ENCODE assay signal across 8 cellular contexts in genomic region chrX:55161581-55161980, GRCh38. TPM values are rescaled to one million over a fixed set of nuclear protein-coding genes. Genes with fewer than 3 reads are reported as not detected.
DNase-seq lines count a peak whose midpoint lies in the region; TF ChIP-seq lines count a peak whose summit lies in the region.

No MANE protein-coding gene starts in this region.

- DNase-seq in T-helper 1 cell, result no peak
- DNase-seq in activated CD4-positive, alpha-beta T cell treated with anti-CD3 and anti-CD28 coated beads, Interleukin-2, amount 10 ng/mL, durations not matched to agents 7 days and 5 days, result no peak
- DNase-seq in glomerular visceral epithelial cell (ENCODE audit: extremely low spot score), result peak; percentile 50
- no peak for DNase-seq in prostate gland (ENCODE audit: low spot score)
- DNase-seq in LoVo (ENCODE audit: low spot score), result no peak
- no peak for DNase-seq in NCI-H2107 treated with DMSO at 0.1 percent for 48 hours (lab: John Stamatoyannopoulos, UW; ENCODE audit: unreplicated experiment)
- DNase-seq in NK-92 (lab: John Stamatoyannopoulos, UW; ENCODE audit: unreplicated experiment), result no peak

- CTCF ChIA-PET in activated CD4-positive, alpha-beta T cell treated with anti-CD3 and anti-CD28 coated beads, Interleukin-2, amount 10 ng/mL, durations not matched to agents 7 days and 5 days (lab: Charles Lee), result interaction anchor here (0.6 to 0.7 kb wide), 2 partner anchors 46 to 521 kb away, joined by 3 to 4 read pairs; no protein-coding TSS in a partner anchor

- H3K27me3 Mint-ChIP-seq in T-helper 1 cell treated with Interleukin-12 subunit alpha and Interleukin-12 subunit beta and Interleukin-4 antibody, amounts not matched to agents 30 μg/mL and 1 μg/mL, for 36 hours (ENCODE audit: low read depth), result peaks cover 12% of the 10 kb centered on the region
- H3K27me3 Mint-ChIP-seq in activated CD4-positive, alpha-beta T cell treated with anti-CD3 and anti-CD28 coated beads, Interleukin-2, amount 10 ng/mL, durations not matched to agents 7 days and 5 days, result peaks cover 4% of the 10 kb centered on the region

- peak overlapping the region; percentile 38 to 48 for H3K4me3 ChIP-seq in prostate gland

- H3K27ac Mint-ChIP-seq in T-helper 1 cell treated with Interleukin-12 subunit alpha and Interleukin-12 subunit beta and Interleukin-4 antibody, amounts not matched to agents 30 μg/mL and 1 μg/mL, for 36 hours, result peak overlapping the region; percentile 92
- peak overlapping the region; percentile 93 for H3K27ac Mint-ChIP-seq in activated CD4-positive, alpha-beta T cell treated with anti-CD3 and anti-CD28 coated beads, Interleukin-2, amount 10 ng/mL, durations not matched to agents 7 days and 5 days

- POLR2A ChIA-PET in activated CD4-positive, alpha-beta T cell treated with anti-CD3 and anti-CD28 coated beads, Interleukin-2, amount 10 ng/mL, durations not matched to agents 7 days and 5 days (lab: Charles Lee), result interaction anchor here (0.6 kb wide), 1 partner anchor 522 kb away, joined by 3 read pairs; no protein-coding TSS in a partner anchor

- intact Hi-C loops in prostate gland (cut with DNase I), result no loop called here

- no peaks in the 10 kb centered on the region for H3K4me1 ChIP-seq in prostate gland (replicated peaks)

- H3K9me3 Mint-ChIP-seq in T-helper 1 cell treated with Interleukin-12 subunit alpha and Interleukin-12 subunit beta and Interleukin-4 antibody, amounts not matched to agents 30 μg/mL and 1 μg/mL, for 36 hours, result no peaks in the 10 kb centered on the region
- no peaks in the 10 kb centered on the region for H3K9me3 Mint-ChIP-seq in activated CD4-positive, alpha-beta T cell treated with anti-CD3 and anti-CD28 coated beads, Interleukin-2, amount 10 ng/mL, durations not matched to agents 7 days and 5 days

- H3K36me3 Mint-ChIP-seq in T-helper 1 cell treated with Interleukin-12 subunit alpha and Interleukin-12 subunit beta and Interleukin-4 antibody, amounts not matched to agents 30 μg/mL and 1 μg/mL, for 36 hours (ENCODE audit: low read depth), result no peaks in the 10 kb centered on the region
- H3K36me3 Mint-ChIP-seq in activated CD4-positive, alpha-beta T cell treated with anti-CD3 and anti-CD28 coated beads, Interleukin-2, amount 10 ng/mL, durations not matched to agents 7 days and 5 days (ENCODE audit: low read depth), result no peaks in the 10 kb centered on the region

- peaks cover 8% of the 10 kb centered on the region for H3K4me1 Mint-ChIP-seq in T-helper 1 cell treated with Interleukin-12 subunit alpha and Interleukin-12 subunit beta and Interleukin-4 antibody, amounts not matched to agents 30 μg/mL and 1 μg/mL, for 36 hours (ENCODE audit: low read depth)
- H3K4me1 Mint-ChIP-seq in activated CD4-positive, alpha-beta T cell treated with anti-CD3 and anti-CD28 coated beads, Interleukin-2, amount 10 ng/mL, durations not matched to agents 7 days and 5 days, result peaks cover 14% of the 10 kb centered on the region

- H3K27me3 ChIP-seq in prostate gland (replicated peaks; ENCODE audit: insufficient read depth), result no peaks in the 10 kb centered on the region

- WGBS in prostate gland, result 5% methylated on average over 10 of the region's 12 CpGs

- no peaks in the 10 kb centered on the region for H3K9me3 ChIP-seq in prostate gland

- TF ChIP-seq CTCF in prostate gland (IDR thresholded peaks at IDR 0.05), result no peak

- peak overlapping the region; percentile 93 for H3K4me3 Mint-ChIP-seq in T-helper 1 cell treated with Interleukin-12 subunit alpha and Interleukin-12 subunit beta and Interleukin-4 antibody, amounts not matched to agents 30 μg/mL and 1 μg/mL, for 36 hours
- peak overlapping the region; percentile 83 for H3K4me3 Mint-ChIP-seq in activated CD4-positive, alpha-beta T cell treated with anti-CD3 and anti-CD28 coated beads, Interleukin-2, amount 10 ng/mL, durations not matched to agents 7 days and 5 days

- peak overlapping the region; percentile 83 to 88 for H3K27ac ChIP-seq in prostate gland

- TF ChIP-seq POLR2A in prostate gland (IDR thresholded peaks at IDR 0.05), result no peak

- no peaks in the 10 kb centered on the region for H3K36me3 ChIP-seq in prostate gland

RNA-seq across cellular contexts. Expression of gene PAGE5, which starts 58.6 kb away (rescaled TPM):
- total RNA-seq in activated CD4-positive, alpha-beta T cell treated with anti-CD3 and anti-CD28 coated beads, Interleukin-2, amount 10 ng/mL, durations not matched to agents 7 days and 5 days, result not detected
- 10 to 100 TPM in 1 of 2 donors, not detected in 1; 11.1 TPM for total RNA-seq in prostate gland
